Comparison of ENCODE assay signal across 18 cellular contexts in the genomic region with DNA sequence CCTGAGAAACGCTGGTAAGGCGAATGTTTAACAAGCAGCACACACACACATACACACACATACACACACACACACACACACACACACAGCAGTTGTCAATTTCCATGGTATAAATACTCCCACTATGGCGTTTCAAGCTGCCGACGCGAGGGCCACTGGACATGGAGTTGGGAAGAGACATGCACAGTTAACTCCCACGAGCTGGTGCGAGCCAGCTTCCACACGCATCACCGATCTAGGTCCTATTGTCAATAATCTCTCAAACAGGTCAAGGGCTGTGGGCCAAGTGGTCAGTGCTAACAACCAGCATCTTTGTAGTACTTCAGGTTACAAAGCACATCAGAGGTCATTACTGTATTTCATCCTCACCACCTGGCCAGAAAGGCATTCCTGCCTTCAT. TPM values are rescaled to one million over a fixed set of nuclear protein-coding genes. Genes with fewer than 3 reads are reported as not detected.
DNase-seq lines count a peak whose midpoint lies in the region; ATAC-seq and TF ChIP-seq lines count a peak whose summit lies in the region.
"Had no signal": no experiment of that assay in that cellular context is flagged by ENCODE, and none has a peak within 500 bp of the region (broad histone marks: within the 10 kb centered on the region; RNA-seq: fewer than 3 reads in every experiment).

No MANE protein-coding gene starts in this region.

- BruUV-seq in MCF 10A (replicated peaks; lab: Mats Ljungman, UMichigan), result no TSS peak

- peaks cover 10% of the 10 kb centered on the region for H3K36me3 Mint-ChIP-seq in activated CD4-positive, alpha-beta T cell treated with anti-CD3 and anti-CD28 coated beads for 36 hours (ENCODE audit: low read depth)
- H3K36me3 Mint-ChIP-seq in CD8-positive, alpha-beta T cell, result no peaks in the 10 kb centered on the region
- no peaks in the 10 kb centered on the region for H3K36me3 Mint-ChIP-seq in activated naive CD8-positive, alpha-beta T cell treated with anti-CD3 and anti-CD28 coated beads, Interleukin-2, amount 50 U/mL, for 24 hours (ENCODE audit: low read depth)
- peaks cover 9% of the 10 kb centered on the region for H3K36me3 Mint-ChIP-seq in MCF 10A (ENCODE audit: insufficient read depth, unreplicated experiment)

- H3K23ac ChIP-seq in neuronal stem cell (ENCODE audit: low read depth, low read length, poor library complexity), result no peak overlapping the region

- peak overlapping the region; percentile 68 for H3K27ac Mint-ChIP-seq in activated CD4-positive, alpha-beta T cell treated with anti-CD3 and anti-CD28 coated beads for 36 hours
- H3K27ac Mint-ChIP-seq in CD8-positive, alpha-beta T cell, result peak overlapping the region; percentile 100
- H3K27ac Mint-ChIP-seq in activated naive CD8-positive, alpha-beta T cell treated with anti-CD3 and anti-CD28 coated beads, Interleukin-2, amount 50 U/mL, for 24 hours, result peak overlapping the region; percentile 84
- no peak overlapping the region for H3K27ac Mint-ChIP-seq in MCF 10A (ENCODE audit: low read depth, unreplicated experiment)
- H3K27ac Mint-ChIP-seq: T-helper 2 cell treated with Interferon-gamma antibody and Interleukin-4, amounts not matched to agents 5 μg/mL and 100 μg/mL, for 36 hours had no signal

- no peak overlapping the region for H3K4me3 ChIP-seq in CD8-positive, alpha-beta T cell (ENCODE audit: low read depth, low read length)
- H3K4me3 ChIP-seq in neuronal stem cell (ENCODE audit: low read length in 2 of 2), result no peak overlapping the region
- H3K4me3 ChIP-seq: heart left ventricle, prostate gland, tibial nerve had no signal

- no peak for ATAC-seq in activated CD4-positive, alpha-beta T cell treated with anti-CD3 and anti-CD28 coated beads for 36 hours
- no peak for ATAC-seq in CD8-positive, alpha-beta T cell
- no peak for ATAC-seq in activated naive CD8-positive, alpha-beta T cell treated with anti-CD3 and anti-CD28 coated beads, Interleukin-2, amount 50 U/mL, for 24 hours
- ATAC-seq: heart left ventricle had no signal

- no peaks in the 10 kb centered on the region for H3K9me3 ChIP-seq in CD8-positive, alpha-beta T cell (ENCODE audit: low read length)
- no peaks in the 10 kb centered on the region for H3K9me3 ChIP-seq in neuronal stem cell (replicated peaks in 1 of 2; ENCODE audit: control insufficient read depth in 2 of 2, insufficient read depth in 1 of 2, low read depth in 1 of 2, low read length in 2 of 2)
- H3K9me3 ChIP-seq: heart left ventricle, prostate gland, tibial nerve had no signal

- CTCF ChIA-PET in activated CD4-positive, alpha-beta T cell treated with anti-CD3 and anti-CD28 coated beads for 36 hours (lab: Charles Lee), result interaction anchor here (0.6 to 1.5 kb wide), 5 partner anchors 9 to 53 kb away, joined by 3 to 4 read pairs (median 3); no protein-coding TSS in a partner anchor
- CTCF ChIA-PET in CD8-positive, alpha-beta T cell (lab: Charles Lee), result interaction anchor here (1.2 to 7.1 kb wide), 3 partner anchors 10 to 155 kb away, joined by 3 to 30 read pairs (median 30); no protein-coding TSS in a partner anchor
- CTCF ChIA-PET in MCF 10A (lab: Yijun Ruan, JAX), result interaction anchor here (0.6 to 2.4 kb wide), 2 partner anchors 155 to 256 kb away, joined by 3 to 6 read pairs; no protein-coding TSS in a partner anchor

- H2AFZ ChIP-seq in neuronal stem cell (ENCODE audit: low read length), result no peak overlapping the region

- no peak overlapping the region for H3K27ac ChIP-seq in CD8-positive, alpha-beta T cell (ENCODE audit: low read depth, low read length)
- H3K27ac ChIP-seq in neuronal stem cell (replicated peaks; ENCODE audit: low read length), result no peak overlapping the region
- H3K27ac ChIP-seq: prostate gland, tibial nerve had no signal

- H3K18ac ChIP-seq in neuronal stem cell (ENCODE audit: low read length), result peak overlapping the region; percentile 60

- no peak for DNase-seq in activated CD4-positive, alpha-beta T cell treated with anti-CD3 and anti-CD28 coated beads for 36 hours
- DNase-seq in activated CD4-positive, alpha-beta T cell treated with anti-CD3 and anti-CD28 coated beads for 4 hours, result no peak
- DNase-seq in CD8-positive, alpha-beta T cell, result peak in 1 of 7 experiments; percentile 45
- DNase-seq in activated naive CD8-positive, alpha-beta T cell treated with anti-CD3 and anti-CD28 coated beads, Interleukin-2, amount 50 U/mL, for 24 hours, result no peak
- no peak for DNase-seq in neuronal stem cell (ENCODE audit: low spot score)
- DNase-seq in cerebellar nuclear complex (lab: John Stamatoyannopoulos, UW), result no peak
- DNase-seq in GDM1 (lab: John Stamatoyannopoulos, UW), result no peak
- no peak for DNase-seq in MCF 10A (ENCODE audit: unreplicated experiment)
- DNase-seq: anterior cingulate cortex, heart left ventricle, NCI-H2107, NCI-H526 treated with DMSO at 0.1 percent for 48 hours, SHP77 treated with DMSO at 0.1 percent for 48 hours had no signal

- H3K9me3 Mint-ChIP-seq in activated CD4-positive, alpha-beta T cell treated with anti-CD3 and anti-CD28 coated beads for 36 hours (ENCODE audit: low read depth), result no peaks in the 10 kb centered on the region
- H3K9me3 Mint-ChIP-seq in CD8-positive, alpha-beta T cell, result no peaks in the 10 kb centered on the region
- H3K9me3 Mint-ChIP-seq in activated naive CD8-positive, alpha-beta T cell treated with anti-CD3 and anti-CD28 coated beads, Interleukin-2, amount 50 U/mL, for 24 hours, result no peaks in the 10 kb centered on the region
- H3K9me3 Mint-ChIP-seq in MCF 10A (ENCODE audit: unreplicated experiment), result no peaks in the 10 kb centered on the region
- H3K9me3 Mint-ChIP-seq: nephron; T-helper 2 cell treated with Interferon-gamma antibody and Interleukin-4, amounts not matched to agents 5 μg/mL and 100 μg/mL, for 36 hours had no signal

- no peak overlapping the region for H3K4me3 Mint-ChIP-seq in activated CD4-positive, alpha-beta T cell treated with anti-CD3 and anti-CD28 coated beads for 36 hours
- H3K4me3 Mint-ChIP-seq in CD8-positive, alpha-beta T cell, result peak overlapping the region; percentile 49
- no peak overlapping the region for H3K4me3 Mint-ChIP-seq in activated naive CD8-positive, alpha-beta T cell treated with anti-CD3 and anti-CD28 coated beads, Interleukin-2, amount 50 U/mL, for 24 hours
- H3K4me3 Mint-ChIP-seq in MCF 10A (ENCODE audit: unreplicated experiment), result no peak overlapping the region
- H3K4me3 Mint-ChIP-seq: nephron; T-helper 2 cell treated with Interferon-gamma antibody and Interleukin-4, amounts not matched to agents 5 μg/mL and 100 μg/mL, for 36 hours had no signal

- no peaks in the 10 kb centered on the region for H3K27me3 ChIP-seq in CD8-positive, alpha-beta T cell (ENCODE audit: insufficient read depth, low read length)
- H3K27me3 ChIP-seq in neuronal stem cell (ENCODE audit: control insufficient read depth in 3 of 3, insufficient read depth in 3 of 3, low read depth in 1 of 3, low read length in 3 of 3), result no peaks in the 10 kb centered on the region
- H3K27me3 ChIP-seq: heart left ventricle, tibial nerve had no signal

- no peak overlapping the region for H4K91ac ChIP-seq in neuronal stem cell (ENCODE audit: low read depth, low read length, poor library complexity)

- H4K8ac ChIP-seq in neuronal stem cell (ENCODE audit: low read depth, low read length), result no peak overlapping the region

- no peaks in the 10 kb centered on the region for H3K36me3 ChIP-seq in CD8-positive, alpha-beta T cell (ENCODE audit: insufficient read depth, low read length)
- H3K36me3 ChIP-seq in neuronal stem cell (replicated peaks in 1 of 2; ENCODE audit: control insufficient read depth in 2 of 2, insufficient read depth in 2 of 2, low read length in 2 of 2), result peaks cover 0 to 1% of the 10 kb centered on the region in 2 donors
- H3K36me3 ChIP-seq: heart left ventricle, prostate gland, tibial nerve had no signal

- peaks cover 9% of the 10 kb centered on the region for H3K79me1 ChIP-seq in neuronal stem cell (ENCODE audit: low read depth, low read length)

- H2BK15ac ChIP-seq in neuronal stem cell (ENCODE audit: low read length), result no peak overlapping the region

- H3K14ac ChIP-seq in neuronal stem cell (ENCODE audit: low read length), result no peak overlapping the region

- H2BK120ac ChIP-seq in neuronal stem cell (ENCODE audit: low read depth, low read length), result no peak overlapping the region

- H3K9ac ChIP-seq in neuronal stem cell (ENCODE audit: low read depth, low read length, poor library complexity), result peak overlapping the region; percentile 51

- H2BK12ac ChIP-seq in neuronal stem cell (ENCODE audit: low read length), result no peak overlapping the region

- H3K4me2 ChIP-seq in neuronal stem cell (ENCODE audit: insufficient read depth, low read length, poor library complexity, severe bottlenecking), result no peak overlapping the region

- intact Hi-C loops in activated CD4-positive, alpha-beta T cell treated with anti-CD3 and anti-CD28 coated beads for 36 hours (cut with DNase I, micrococcal nuclease), result loop anchor here in 1 of 2 experiments (5.0 kb wide), 1 partner anchor 59 kb away; the partner anchor contains the start of gene TRERF1
- intact Hi-C loops in CD8-positive, alpha-beta T cell (cut with DNase I, micrococcal nuclease), result loop anchor here in 1 of 2 experiments (5.0 kb wide), 1 partner anchor 116 kb away; no protein-coding TSS in a partner anchor
- intact Hi-C loops in MCF 10A (cut with micrococcal nuclease), result no loop called here

- H2BK5ac ChIP-seq in neuronal stem cell (ENCODE audit: low read length), result no peak overlapping the region

- no peak overlapping the region for H3K4ac ChIP-seq in neuronal stem cell (ENCODE audit: low read length)

- H3K27me3 Mint-ChIP-seq in activated CD4-positive, alpha-beta T cell treated with anti-CD3 and anti-CD28 coated beads for 36 hours, result no peaks in the 10 kb centered on the region
- no peaks in the 10 kb centered on the region for H3K27me3 Mint-ChIP-seq in CD8-positive, alpha-beta T cell (ENCODE audit: low read depth)
- H3K27me3 Mint-ChIP-seq in activated naive CD8-positive, alpha-beta T cell treated with anti-CD3 and anti-CD28 coated beads, Interleukin-2, amount 50 U/mL, for 24 hours, result no peaks in the 10 kb centered on the region
- H3K27me3 Mint-ChIP-seq in MCF 10A (ENCODE audit: insufficient read depth, unreplicated experiment), result no peaks in the 10 kb centered on the region

- WGBS in neuronal stem cell (ENCODE audit: extremely low coverage in 2 of 2, insufficient read length in 2 of 2, insufficient replicate concordance in 1 of 2), 2 donors, result no CpG with 5 or more reads among the region's 10 CpGs

- H2AK5ac ChIP-seq in neuronal stem cell (ENCODE audit: low read depth, low read length), result no peak overlapping the region

- peaks cover 89% of the 10 kb centered on the region for H3K4me1 ChIP-seq in CD8-positive, alpha-beta T cell (ENCODE audit: insufficient read depth, low read length)
- peaks cover 11 to 22% of the 10 kb centered on the region in 2 donors for H3K4me1 ChIP-seq in neuronal stem cell (ENCODE audit: control insufficient read depth in 2 of 2, insufficient read depth in 1 of 2, low read depth in 1 of 2, low read length in 2 of 2)
- H3K4me1 ChIP-seq: prostate gland had no signal

- peaks cover 93% of the 10 kb centered on the region for H3K4me1 Mint-ChIP-seq in activated CD4-positive, alpha-beta T cell treated with anti-CD3 and anti-CD28 coated beads for 36 hours
- H3K4me1 Mint-ChIP-seq in CD8-positive, alpha-beta T cell (ENCODE audit: low read depth), result peaks cover 97% of the 10 kb centered on the region
- peaks cover 93% of the 10 kb centered on the region for H3K4me1 Mint-ChIP-seq in activated naive CD8-positive, alpha-beta T cell treated with anti-CD3 and anti-CD28 coated beads, Interleukin-2, amount 50 U/mL, for 24 hours
- H3K4me1 Mint-ChIP-seq in MCF 10A (ENCODE audit: insufficient read depth, unreplicated experiment), result peaks cover 20% of the 10 kb centered on the region

- TF ChIP-seq CTCF in CD8-positive, alpha-beta T cell (IDR thresholded peaks at IDR 0.05), result no peak
- no peak for TF ChIP-seq CTCF in MCF 10A (IDR thresholded peaks at IDR 0.05; ENCODE audit: unreplicated experiment)

- POLR2A ChIA-PET in activated CD4-positive, alpha-beta T cell treated with anti-CD3 and anti-CD28 coated beads for 36 hours (lab: Charles Lee), result interaction anchor here (1.0 kb wide), 1 partner anchor 8 kb away, joined by 4 read pairs; no protein-coding TSS in a partner anchor
- POLR2A ChIA-PET in CD8-positive, alpha-beta T cell (lab: Charles Lee), result interaction anchor here (0.7 to 7.9 kb wide), 3 partner anchors 12 to 59 kb away, joined by 3 to 115 read pairs (median 60); partner anchors contain the start of gene TRERF1
- POLR2A ChIA-PET in MCF 10A (lab: Yijun Ruan, JAX), result interaction anchor here (1.6 kb wide), 1 partner anchor 20 kb away, joined by 4 read pairs; no protein-coding TSS in a partner anchor

RNA-seq across cellular contexts. Expression of gene TRERF1, which starts 58.9 kb away (rescaled TPM):
- 10 to 100 TPM; 12.2 to 14.5 TPM for total RNA-seq in activated CD4-positive, alpha-beta T cell treated with anti-CD3 and anti-CD28 coated beads for 36 hours
- 10 to 100 TPM; 20.2 to 20.4 TPM for total RNA-seq in CD8-positive, alpha-beta T cell
- polyA plus RNA-seq in neuronal stem cell (2013, experiment 1 of 2), result 13.6 TPM
- 14.1 TPM for polyA plus RNA-seq in neuronal stem cell (2013, experiment 2 of 2)
- 9.4 and 12.0 TPM in 2 replicates for total RNA-seq in MCF 10A (2022)
- total RNA-seq: lung microvascular endothelial cell had no signal
